8 cellular contexts compared by ENCODE assay signal in the genomic region with DNA sequence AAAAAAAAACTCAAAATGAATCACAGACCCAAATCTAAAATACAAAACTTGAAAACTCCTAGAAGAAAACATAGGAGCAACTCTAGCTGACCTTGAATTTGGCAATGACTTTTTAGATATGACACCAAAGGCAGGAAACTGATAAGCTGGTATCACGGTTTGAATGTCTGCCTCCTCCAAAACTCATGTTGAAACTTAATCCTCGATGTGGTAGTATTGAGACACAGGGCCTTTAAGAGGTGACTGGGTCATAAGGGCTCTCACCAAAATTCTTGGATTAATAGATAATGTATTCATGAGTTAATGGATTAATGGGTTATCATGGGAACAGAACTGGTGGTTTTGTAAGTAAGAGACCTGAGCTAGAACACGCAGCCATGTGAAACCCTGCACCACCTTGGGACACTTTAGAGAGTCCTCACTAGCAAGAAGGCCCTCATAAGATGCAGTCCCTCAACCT. TPM values are rescaled to one million over a fixed set of nuclear protein-coding genes. Genes with fewer than 3 reads are reported as not detected.
DNase-seq lines count a peak whose midpoint lies in the region; ATAC-seq lines count a peak whose summit lies in the region.
"Had no signal": no experiment of that assay in that cellular context is flagged by ENCODE, and none has a peak within 500 bp of the region (broad histone marks: within the 10 kb centered on the region; RNA-seq: fewer than 3 reads in every experiment).

No MANE protein-coding gene starts in this region.

- H3K4me1 Mint-ChIP-seq in naive thymus-derived CD4-positive, alpha-beta T cell: peaks cover 45 to 88% (median 78%) of the 10 kb centered on the region in 7 donors

- intact Hi-C loops in naive thymus-derived CD4-positive, alpha-beta T cell (cut with micrococcal nuclease): loop anchor here (5.0 kb wide), 2 partner anchors 38 to 47 kb away; no protein-coding TSS in a partner anchor

- H3K36me3 Mint-ChIP-seq in naive thymus-derived CD4-positive, alpha-beta T cell: peaks cover 0 to 13% (median 8%) of the 10 kb centered on the region in 5 donors

- peak overlapping the region; percentile 23 for H3K27ac ChIP-seq in naive thymus-derived CD4-positive, alpha-beta T cell (ENCODE audit: low read depth, low read length)

- no peaks in the 10 kb centered on the region for H3K36me3 ChIP-seq in naive thymus-derived CD4-positive, alpha-beta T cell (ENCODE audit: control insufficient read depth in 2 of 3, insufficient read depth in 3 of 3, low read length in 3 of 3)

- H3K9me3 Mint-ChIP-seq in naive thymus-derived CD4-positive, alpha-beta T cell: peaks cover 0 to 8% (median 0%) of the 10 kb centered on the region in 11 donors

- no peaks in the 10 kb centered on the region for H3K27me3 Mint-ChIP-seq in naive thymus-derived CD4-positive, alpha-beta T cell

- CTCF ChIA-PET in naive thymus-derived CD4-positive, alpha-beta T cell (lab: Charles Lee): no interaction called here

- peaks cover 24 to 31% of the 10 kb centered on the region in 2 donors for H3K4me1 ChIP-seq in naive thymus-derived CD4-positive, alpha-beta T cell (ENCODE audit: control insufficient read depth in 2 of 2, insufficient read depth in 2 of 2, low read length in 2 of 2)

- no peaks in the 10 kb centered on the region for H3K9me3 ChIP-seq in naive thymus-derived CD4-positive, alpha-beta T cell (ENCODE audit: control insufficient read depth in 2 of 3, low read length in 3 of 3)

- no peak overlapping the region for H3K4me3 ChIP-seq in naive thymus-derived CD4-positive, alpha-beta T cell (ENCODE audit: low read length)

- POLR2A ChIA-PET in naive thymus-derived CD4-positive, alpha-beta T cell (lab: Charles Lee): no interaction called here

- H3K4me3 Mint-ChIP-seq in naive thymus-derived CD4-positive, alpha-beta T cell: peak overlapping the region in 7 of 10 donors; percentile 16 to 63 (median 43)

- H3K27ac Mint-ChIP-seq in naive thymus-derived CD4-positive, alpha-beta T cell: peak overlapping the region in 7 of 9 donors; percentile 51 to 69 (median 55)

- ATAC-seq in GM19043 (IDR thresholded peaks at IDR 0.05; ENCODE audit: low read depth, unreplicated experiment): peak; percentile 61
- peak; percentile 63 for ATAC-seq in HG02763 (IDR thresholded peaks at IDR 0.05; ENCODE audit: unreplicated experiment)
- ATAC-seq in naive thymus-derived CD4-positive, alpha-beta T cell: peak; percentile 58
- ATAC-seq in GM21717 (IDR thresholded peaks at IDR 0.05; ENCODE audit: unreplicated experiment): no peak

- DNase-seq in NCI-H226 (peak; percentile 60), NCI-H1092 treated with DMSO at 0.1 percent for 48 hours (lab: John Stamatoyannopoulos, UW) (no peak), NCI-H2107 (lab: John Stamatoyannopoulos, UW) (no peak)
- no peak for DNase-seq in naive thymus-derived CD4-positive, alpha-beta T cell
- DNase-seq: substantia nigra had no signal

- no peaks in the 10 kb centered on the region for H3K27me3 ChIP-seq in naive thymus-derived CD4-positive, alpha-beta T cell (ENCODE audit: control insufficient read depth in 2 of 2, insufficient read depth in 2 of 2, low read length in 2 of 2)

RNA-seq across cellular contexts. Expression of a gene that starts 40.5 kb away (rescaled TPM):
- total RNA-seq in naive thymus-derived CD4-positive, alpha-beta T cell: 100 to 1,000 TPM in 4 of 5 experiments, 10 to 100 TPM in 1; 89.5 to 126 (median 112) TPM
- 10 to 100 TPM; 25.4 to 44.1 TPM for polyA plus RNA-seq in naive thymus-derived CD4-positive, alpha-beta T cell
